Comparison of ENCODE assay signal across 1 cellular context in genomic region chr19:57321164-57321563, GRCh38.
TF ChIP-seq lines count a peak whose summit lies in the region.

No MANE protein-coding gene starts in this region.

TF ChIP-seq in HCT116, 20 proteins besides CTCF, POLR2A, EP300 and RAD21 (continued from another document):
- TF ChIP-seq ZBTB33 (IDR thresholded peaks at IDR 0.05; ENCODE audit: extremely low read depth, insufficient replicate concordance, low read length) (no peak), ATF3 (IDR thresholded peaks at IDR 0.05) (no peak)
